14 cellular contexts compared by ENCODE assay signal in genomic region chr12:32201096-32201495, GRCh38.
DNase-seq lines count a peak whose midpoint lies in the region; ATAC-seq and TF ChIP-seq lines count a peak whose summit lies in the region.
"Had no signal": no experiment of that assay in that cellular context is flagged by ENCODE, and none has a peak within 500 bp of the region (broad histone marks: within the 10 kb centered on the region; RNA-seq: fewer than 3 reads in every experiment).

No MANE protein-coding gene starts in this region.

- no peak overlapping the region for H3K9ac ChIP-seq in Karpas-422 (ENCODE audit: low read length)

- DNase-seq in Karpas-422 (no peak), WTC11 (ENCODE audit: low spot score) (no peak), foreskin melanocyte (peak; percentile 97), neural crest cell (ENCODE audit: low read depth, low spot score) (no peak), NCI-H510A treated with DMSO at 0.1 percent for 48 hours (lab: John Stamatoyannopoulos, UW) (no peak), amniotic stem cell (lab: John Stamatoyannopoulos, UW) (no peak)
- no peak for DNase-seq in activated CD4-positive, alpha-beta T cell treated with anti-CD3 and anti-CD28 coated beads for 48 hours
- no peak for DNase-seq in activated naive CD4-positive, alpha-beta T cell (lab: John Stamatoyannopoulos, UW)
- DNase-seq: CD4-positive, CD25-positive, alpha-beta regulatory T cell; DND-41; GF-D8 had no signal

- peaks cover 3% of the 10 kb centered on the region for H3K4me1 ChIP-seq in Karpas-422 (ENCODE audit: low read length)
- H3K4me1 ChIP-seq: A549 had no signal

- H2AFZ ChIP-seq in Karpas-422 (ENCODE audit: low read length), result no peak overlapping the region

- no peaks in the 10 kb centered on the region for H3K27me3 Mint-ChIP-seq in WTC11 (ENCODE audit: low read depth)
- no peaks in the 10 kb centered on the region for H3K27me3 Mint-ChIP-seq in neural crest cell (ENCODE audit: low read depth)
- H3K27me3 Mint-ChIP-seq: CD4-positive, CD25-positive, alpha-beta regulatory T cell had no signal

- POLR2A ChIA-PET in WTC11 (lab: Charles Lee), result no interaction called here

- H4K20me1 ChIP-seq in Karpas-422 (ENCODE audit: insufficient read depth, low read depth, low read length), result no peaks in the 10 kb centered on the region

- H3K4me1 Mint-ChIP-seq in WTC11, result peaks cover 13% of the 10 kb centered on the region
- H3K4me1 Mint-ChIP-seq in neural crest cell, result peaks cover 38% of the 10 kb centered on the region

- no peak overlapping the region for H3K4me2 ChIP-seq in Karpas-422 (ENCODE audit: low read depth, low read length, poor library complexity, severe bottlenecking)
- H3K4me2 ChIP-seq: A549 had no signal

- no peak overlapping the region for H3K4me3 Mint-ChIP-seq in WTC11
- no peak overlapping the region for H3K4me3 Mint-ChIP-seq in neural crest cell
- H3K4me3 Mint-ChIP-seq: CD4-positive, CD25-positive, alpha-beta regulatory T cell had no signal

- 0 out of 2 replicates have a peak overlapping the region, but pooled peaks have one; percentile 4 for H3K27ac ChIP-seq in Karpas-422 (ENCODE audit: low read length)
- H3K27ac ChIP-seq: A549 had no signal

- H3K79me2 ChIP-seq in Karpas-422 (ENCODE audit: low read length), result peaks cover 74% of the 10 kb centered on the region

- H3K9me2 ChIP-seq in Karpas-422 (replicated peaks; ENCODE audit: insufficient read depth, low read length), result no peaks in the 10 kb centered on the region

- CTCF ChIA-PET in WTC11 (lab: Charles Lee), result interaction anchor here (0.5 kb wide), 1 partner anchor 523 kb away, joined by 3 read pairs; no protein-coding TSS in a partner anchor

- TF ChIP-seq CTCF in WTC11 (IDR thresholded peaks at IDR 0.05), result no peak
- no peak for TF ChIP-seq CTCF in neural crest cell (conservative IDR thresholded peaks at IDR 0.05)

- H3K27ac Mint-ChIP-seq in WTC11 (peak overlapping the region; percentile 10; the same call in 1 of the 2 replicates), neural crest cell (ENCODE audit: unreplicated experiment) (peak overlapping the region; percentile 32)
- H3K27ac Mint-ChIP-seq: CD4-positive, CD25-positive, alpha-beta regulatory T cell had no signal

- no peak overlapping the region for H3K4me3 ChIP-seq in Karpas-422 (ENCODE audit: low read length)
- H3K4me3 ChIP-seq: A549, HAP-1 had no signal

- H3K9me3 Mint-ChIP-seq in WTC11, result peaks cover 43% of the 10 kb centered on the region
- peaks cover 15% of the 10 kb centered on the region for H3K9me3 Mint-ChIP-seq in neural crest cell

- no peaks in the 10 kb centered on the region for H3K27me3 ChIP-seq in Karpas-422 (ENCODE audit: low read length)

- H3K9me3 ChIP-seq in Karpas-422 (ENCODE audit: low read length), result no peaks in the 10 kb centered on the region
- H3K9me3 ChIP-seq: A549, HAP-1 had no signal

- ATAC-seq in WTC11, result no peak
- ATAC-seq: A549, HepG2 had no signal

- peaks cover 4% of the 10 kb centered on the region; the same call in 1 of the 2 replicates for H3K36me3 ChIP-seq in Karpas-422 (ENCODE audit: insufficient read depth, low read length)
- H3K36me3 ChIP-seq: HAP-1 had no signal

- H3K36me3 Mint-ChIP-seq in WTC11 (peaks cover 51% of the 10 kb centered on the region), neural crest cell (ENCODE audit: low read depth) (peaks cover 34% of the 10 kb centered on the region)
- H3K36me3 Mint-ChIP-seq: CD4-positive, CD25-positive, alpha-beta regulatory T cell had no signal

TF ChIP-seq in WTC11, 78 proteins besides CTCF, POLR2A, EP300 and RAD21:
- TF ChIP-seq JUN (CRISPR knock-in tag; IDR thresholded peaks at IDR 0.05), result no peak
- TF ChIP-seq TP53 (CRISPR knock-in tag; IDR thresholded peaks at IDR 0.05), result no peak
- no peak for TF ChIP-seq ZNF396 (CRISPR knock-in tag; IDR thresholded peaks at IDR 0.05; ENCODE audit: borderline replicate concordance)
- no peak for TF ChIP-seq E2F5 (CRISPR knock-in tag; IDR thresholded peaks at IDR 0.05)
- no peak for TF ChIP-seq STAT6 (CRISPR knock-in tag; conservative IDR thresholded peaks at IDR 0.05; ENCODE audit: low read depth)
- TF ChIP-seq SOX15 (CRISPR knock-in tag; IDR thresholded peaks at IDR 0.05), result no peak
- TF ChIP-seq CREM (CRISPR knock-in tag; IDR thresholded peaks at IDR 0.05), result no peak
